ENCODE assay signal across 1 cellular context in the genomic region with DNA sequence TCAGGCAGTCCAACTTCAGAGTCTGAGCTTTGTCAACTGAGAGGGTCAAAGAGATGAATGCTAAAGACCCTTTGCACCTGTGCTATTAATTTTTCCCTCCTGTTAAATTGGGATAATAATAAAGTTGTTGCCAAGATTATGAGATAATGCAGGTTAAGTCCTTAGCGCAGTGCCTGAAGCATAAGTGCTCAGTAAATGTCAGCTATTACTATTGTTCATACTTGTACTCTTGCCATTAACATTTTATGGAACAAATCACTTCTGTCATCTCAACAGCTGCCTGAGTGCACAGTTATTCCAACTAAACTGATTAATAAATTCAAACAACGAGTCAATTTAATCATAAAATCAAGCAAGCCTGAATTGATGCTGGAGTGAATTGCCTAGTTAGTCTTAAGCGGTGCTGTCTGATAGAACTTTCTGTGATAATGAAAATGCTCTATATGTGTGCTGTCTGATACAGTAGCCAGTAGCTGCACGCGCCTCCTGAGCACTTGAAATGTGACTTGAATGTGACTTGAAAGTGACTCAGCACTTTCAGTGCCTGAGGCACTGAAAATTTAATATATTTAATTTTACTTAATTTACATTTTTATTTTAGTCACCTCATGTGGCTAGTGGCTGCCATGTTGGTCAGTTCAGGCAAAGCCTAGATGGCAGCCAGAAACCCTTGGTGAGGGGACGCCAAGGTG.
TF ChIP-seq lines count a peak whose summit lies in the region.

No MANE protein-coding gene starts in this region.

TF ChIP-seq in A549, 52 proteins besides CTCF, POLR2A, EP300 and RAD21:
- TF ChIP-seq, protein P1, sequence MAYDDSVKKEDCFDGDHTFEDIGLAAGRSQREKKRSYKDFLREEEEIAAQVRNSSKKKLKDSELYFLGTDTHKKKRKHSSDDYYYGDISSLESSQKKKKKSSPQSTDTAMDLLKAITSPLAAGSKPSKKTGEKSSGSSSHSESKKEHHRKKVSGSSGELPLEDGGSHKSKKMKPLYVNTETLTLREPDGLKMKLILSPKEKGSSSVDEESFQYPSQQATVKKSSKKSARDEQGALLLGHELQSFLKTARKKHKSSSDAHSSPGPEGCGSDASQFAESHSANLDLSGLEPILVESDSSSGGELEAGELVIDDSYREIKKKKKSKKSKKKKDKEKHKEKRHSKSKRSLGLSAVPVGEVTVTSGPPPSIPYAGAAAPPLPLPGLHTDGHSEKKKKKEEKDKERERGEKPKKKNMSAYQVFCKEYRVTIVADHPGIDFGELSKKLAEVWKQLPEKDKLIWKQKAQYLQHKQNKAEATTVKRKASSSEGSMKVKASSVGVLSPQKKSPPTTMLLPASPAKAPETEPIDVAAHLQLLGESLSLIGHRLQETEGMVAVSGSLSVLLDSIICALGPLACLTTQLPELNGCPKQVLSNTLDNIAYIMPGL (CRISPR knock-in tag; IDR thresholded peaks at IDR 0.05; ENCODE audit: borderline replicate concordance): no peak
- TF ChIP-seq, protein P2, sequence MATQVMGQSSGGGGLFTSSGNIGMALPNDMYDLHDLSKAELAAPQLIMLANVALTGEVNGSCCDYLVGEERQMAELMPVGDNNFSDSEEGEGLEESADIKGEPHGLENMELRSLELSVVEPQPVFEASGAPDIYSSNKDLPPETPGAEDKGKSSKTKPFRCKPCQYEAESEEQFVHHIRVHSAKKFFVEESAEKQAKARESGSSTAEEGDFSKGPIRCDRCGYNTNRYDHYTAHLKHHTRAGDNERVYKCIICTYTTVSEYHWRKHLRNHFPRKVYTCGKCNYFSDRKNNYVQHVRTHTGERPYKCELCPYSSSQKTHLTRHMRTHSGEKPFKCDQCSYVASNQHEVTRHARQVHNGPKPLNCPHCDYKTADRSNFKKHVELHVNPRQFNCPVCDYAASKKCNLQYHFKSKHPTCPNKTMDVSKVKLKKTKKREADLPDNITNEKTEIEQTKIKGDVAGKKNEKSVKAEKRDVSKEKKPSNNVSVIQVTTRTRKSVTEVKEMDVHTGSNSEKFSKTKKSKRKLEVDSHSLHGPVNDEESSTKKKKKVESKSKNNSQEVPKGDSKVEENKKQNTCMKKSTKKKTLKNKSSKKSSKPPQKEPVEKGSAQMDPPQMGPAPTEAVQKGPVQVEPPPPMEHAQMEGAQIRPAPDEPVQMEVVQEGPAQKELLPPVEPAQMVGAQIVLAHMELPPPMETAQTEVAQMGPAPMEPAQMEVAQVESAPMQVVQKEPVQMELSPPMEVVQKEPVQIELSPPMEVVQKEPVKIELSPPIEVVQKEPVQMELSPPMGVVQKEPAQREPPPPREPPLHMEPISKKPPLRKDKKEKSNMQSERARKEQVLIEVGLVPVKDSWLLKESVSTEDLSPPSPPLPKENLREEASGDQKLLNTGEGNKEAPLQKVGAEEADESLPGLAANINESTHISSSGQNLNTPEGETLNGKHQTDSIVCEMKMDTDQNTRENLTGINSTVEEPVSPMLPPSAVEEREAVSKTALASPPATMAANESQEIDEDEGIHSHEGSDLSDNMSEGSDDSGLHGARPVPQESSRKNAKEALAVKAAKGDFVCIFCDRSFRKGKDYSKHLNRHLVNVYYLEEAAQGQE (IDR thresholded peaks at IDR 0.05): no peak
- TF ChIP-seq MAFK (IDR thresholded peaks at IDR 0.05; ENCODE audit: partially characterized antibody) (peak; percentile 73), TP53 (CRISPR knock-in tag; IDR thresholded peaks at IDR 0.05) (no peak), PHF8 (IDR thresholded peaks at IDR 0.05; ENCODE audit: borderline replicate concordance, low read depth) (no peak), NFE2L2 (conservative IDR thresholded peaks at IDR 0.05; ENCODE audit: low read length) (peak; percentile 72; the same call in 1 of the 2 replicates), FOSL2 (IDR thresholded peaks at IDR 0.05) (no peak), FOSL2 (CRISPR knock-in tag; IDR thresholded peaks at IDR 0.05) (no peak)
- TF ChIP-seq, protein P3, sequence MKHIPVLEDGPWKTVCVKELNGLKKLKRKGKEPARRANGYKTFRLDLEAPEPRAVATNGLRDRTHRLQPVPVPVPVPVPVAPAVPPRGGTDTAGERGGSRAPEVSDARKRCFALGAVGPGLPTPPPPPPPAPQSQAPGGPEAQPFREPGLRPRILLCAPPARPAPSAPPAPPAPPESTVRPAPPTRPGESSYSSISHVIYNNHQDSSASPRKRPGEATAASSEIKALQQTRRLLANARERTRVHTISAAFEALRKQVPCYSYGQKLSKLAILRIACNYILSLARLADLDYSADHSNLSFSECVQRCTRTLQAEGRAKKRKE (CRISPR knock-in tag; IDR thresholded peaks at IDR 0.05; ENCODE audit: low read depth): no peak
